8 cellular contexts compared by ENCODE assay signal in genomic region chr14:54902521-54903420, GRCh38. TPM values are rescaled to one million over a fixed set of nuclear protein-coding genes. Genes with fewer than 3 reads are reported as not detected.
A peak's percentile ranks its signal among the peaks of the same experiment; 100 is the strongest.
DNase-seq lines count a peak whose midpoint lies in the region; ATAC-seq and TF ChIP-seq lines count a peak whose summit lies in the region.

Gene GCH1 (minus strand): TSS chr14:54902826. CDS start chr14:54902663, 163 bp downstream.

- DNase-seq in NCI-H69 (lab: John Stamatoyannopoulos, UW) (peak; percentile 96), endodermal cell (peak; percentile 95), mucosa of descending colon (peak; percentile 88 to 90 (median 90))
- DNase-seq in activated CD8-positive, alpha-beta memory T cell treated with anti-CD3 and anti-CD28 coated beads for 1 hour (ENCODE audit: extremely low read depth in 1 of 2, low read depth in 1 of 2): peak; percentile 33 to 67
- DNase-seq in stimulated activated CD8-positive, alpha-beta memory T cell treated with anti-CD3 and anti-CD28 coated beads, Interleukin-4, amount 100 ng/mL, for 48 hours: peak; percentile 79

- H3K9me3 ChIP-seq in endodermal cell (ENCODE audit: control insufficient read depth, low read length): no peaks in the 10 kb centered on the region
- no peaks in the 10 kb centered on the region for H3K9me3 ChIP-seq in mucosa of descending colon

- peak within 1 kb of the TSS; percentile 67 for H3K9ac ChIP-seq in endodermal cell (ENCODE audit: extremely low read depth, low read length, poor library complexity, severe bottlenecking)

- 0 to 1% methylated on average over 26 to 83 of the region's 83 CpGs for WGBS in endodermal cell (ENCODE audit: insufficient coverage in 1 of 2, insufficient read length in 1 of 2), 2 experiments

- peak within 1 kb of the TSS; percentile 72 for H3K4me3 Mint-ChIP-seq in endodermal cell

- H3K4me1 ChIP-seq in endodermal cell (ENCODE audit: control insufficient read depth, insufficient read depth, low read length) (no peaks in the 10 kb centered on the region), mucosa of descending colon (ENCODE audit: low read depth) (peaks cover 5% of the 10 kb centered on the region)

- intact Hi-C loops in mucosa of descending colon (cut with DNase I, micrococcal nuclease): no loop called here

- peak within 1 kb of the TSS; percentile 76 for H3K27ac Mint-ChIP-seq in endodermal cell

- no peaks in the 10 kb centered on the region for H3K36me3 Mint-ChIP-seq in endodermal cell (ENCODE audit: low read depth)

- no peaks in the 10 kb centered on the region for H3K9me3 Mint-ChIP-seq in endodermal cell

- H3K27me3 Mint-ChIP-seq in endodermal cell (ENCODE audit: insufficient read depth): peaks cover 38% of the 10 kb centered on the region

- H3K27ac ChIP-seq in C4-2B (peak within 1 kb of the TSS; percentile 91), endodermal cell (ENCODE audit: low read depth, low read length) (no peak within 1 kb of the TSS)

- TF ChIP-seq CTCF in C4-2B (conservative IDR thresholded peaks at IDR 0.05) (peak; percentile 85), endodermal cell (conservative IDR thresholded peaks at IDR 0.05) (peak; percentile 75), mucosa of descending colon (IDR thresholded peaks at IDR 0.05) (peak; percentile 37)

- H3K4me3 ChIP-seq in endodermal cell (ENCODE audit: low read length): peak within 1 kb of the TSS; percentile 95
- H3K4me3 ChIP-seq in mucosa of descending colon: peak within 1 kb of the TSS; percentile 84

- ATAC-seq in GM19324 (IDR thresholded peaks at IDR 0.05; ENCODE audit: low FRiP score, unreplicated experiment): peak; percentile 89
- peak; percentile 63 for ATAC-seq in HG03457 (IDR thresholded peaks at IDR 0.05; ENCODE audit: unreplicated experiment)
- peak; percentile 95 for ATAC-seq in mucosa of descending colon

- H3K36me3 ChIP-seq in endodermal cell (ENCODE audit: control insufficient read depth, insufficient read depth, low read length) (no peaks in the 10 kb centered on the region), mucosa of descending colon (ENCODE audit: low read depth) (no peaks in the 10 kb centered on the region)

- peaks cover 9% of the 10 kb centered on the region for H3K4me1 Mint-ChIP-seq in endodermal cell

- H3K27me3 ChIP-seq in endodermal cell (ENCODE audit: control insufficient read depth, insufficient read depth, low read length, poor library complexity, severe bottlenecking): peaks cover 30% of the 10 kb centered on the region

RNA-seq across cellular contexts. Expression of gene GCH1, which starts in this region (rescaled TPM):
- 10 to 100 TPM; 18.3 to 18.7 TPM for total RNA-seq in endodermal cell
- 4.9 TPM for polyA plus RNA-seq in endodermal cell (2013, experiment 1 of 2)
- 5.1 TPM for polyA plus RNA-seq in endodermal cell (2013, experiment 2 of 2)
- total RNA-seq in mucosa of descending colon: 10 to 100 TPM; 12.8 to 27.1 (median 19.3) TPM
